17 cellular contexts compared by ENCODE assay signal in the genomic region with DNA sequence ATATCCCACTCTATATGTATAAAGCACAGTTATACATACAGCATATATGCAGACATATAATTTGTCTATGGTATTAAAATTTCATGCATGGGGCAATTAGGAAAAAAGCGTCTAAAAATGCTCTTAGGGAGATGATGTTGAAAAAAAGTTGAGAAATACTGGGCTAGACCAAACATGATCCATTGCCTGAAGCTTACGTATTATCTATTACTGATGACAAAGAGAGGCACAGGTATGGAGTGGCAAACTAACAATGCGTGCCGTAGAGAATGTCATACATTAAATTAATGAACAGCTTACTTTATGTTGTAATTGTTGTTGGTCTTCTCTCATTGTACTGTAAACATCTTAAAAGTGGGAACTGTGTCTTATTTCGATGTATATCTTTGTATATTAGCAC. TPM values are rescaled to one million over a fixed set of nuclear protein-coding genes. Genes with fewer than 3 reads are reported as not detected.
DNase-seq lines count a peak whose midpoint lies in the region; ATAC-seq, FAIRE-seq and TF ChIP-seq lines count a peak whose summit lies in the region.
"Had no signal": no experiment of that assay in that cellular context is flagged by ENCODE, and none has a peak within 500 bp of the region (broad histone marks: within the 10 kb centered on the region; RNA-seq: fewer than 3 reads in every experiment).

No MANE protein-coding gene starts in this region.

- no peak overlapping the region for H3K4me2 ChIP-seq in HepG2 (ENCODE audit: low read depth, low read length)
- H3K4me2 ChIP-seq: BLaER1 treated with 17β-estradiol and CSF1 and Interleukin-3, amounts not matched to agents 10 nM and 100 nM had no signal

- no peaks in the 10 kb centered on the region for H3K79me2 ChIP-seq in HepG2 (ENCODE audit: insufficient read depth, low read length)

- peaks cover 91% of the 10 kb centered on the region for H3K4me1 ChIP-seq in CD4-positive, alpha-beta memory T cell (ENCODE audit: insufficient read depth, low read length)
- H3K4me1 ChIP-seq in HepG2 (ENCODE audit: insufficient read depth, low read length), result no peaks in the 10 kb centered on the region

- in situ Hi-C loops in HepG2 (cut with HindIII; ENCODE audit: extremely low pct_ligation_motif_present, low pct_unique_long_range_greater_than_20kb), result no loop called here

- H3K27ac Mint-ChIP-seq in CD4-positive, alpha-beta memory T cell, result peak overlapping the region; percentile 44 to 100 (median 94)
- H3K27ac Mint-ChIP-seq in activated CD8-positive, alpha-beta T cell treated with anti-CD3 and anti-CD28 coated beads for 36 hours, result peak overlapping the region; percentile 96
- peak overlapping the region in 5 of 6 donors; percentile 31 to 88 (median 56) for H3K27ac Mint-ChIP-seq in immature natural killer cell

- TF ChIP-seq POLR2A in HepG2 (IDR thresholded peaks at IDR 0.05; ENCODE audit: insufficient read depth in 1 of 2, low read depth in 2 of 2, low read length in 2 of 2), result no peak

- no TSS peak for BruUV-seq in HepG2 (replicated peaks; lab: Mats Ljungman, UMichigan)

- peaks cover 0 to 1% (median 0%) of the 10 kb centered on the region in 8 donors for H3K9me3 Mint-ChIP-seq in CD4-positive, alpha-beta memory T cell
- no peaks in the 10 kb centered on the region for H3K9me3 Mint-ChIP-seq in activated CD8-positive, alpha-beta T cell treated with anti-CD3 and anti-CD28 coated beads for 36 hours
- H3K9me3 Mint-ChIP-seq in immature natural killer cell, result no peaks in the 10 kb centered on the region
- H3K9me3 Mint-ChIP-seq: WTC11 had no signal

- no peaks in the 10 kb centered on the region for H3K27me3 ChIP-seq in CD4-positive, alpha-beta memory T cell (ENCODE audit: insufficient read depth, low read length)
- H3K27me3 ChIP-seq in HepG2 (ENCODE audit: control insufficient read depth in 1 of 2, insufficient read depth in 2 of 2, low read length in 2 of 2), result 0 out of 5 replicates have a peak, but pooled peaks cover 0 to 3% of the 10 kb centered on the region in 2 experiments
- H3K27me3 ChIP-seq: BLaER1 treated with 17β-estradiol and CSF1 and Interleukin-3, amounts not matched to agents 10 nM and 100 nM; heart right ventricle; stomach; vagina had no signal

- intact Hi-C loops in CD4-positive, alpha-beta memory T cell (cut with micrococcal nuclease), result no loop called here
- intact Hi-C loops in activated CD8-positive, alpha-beta T cell treated with anti-CD3 and anti-CD28 coated beads for 36 hours (cut with micrococcal nuclease), result no loop called here
- intact Hi-C loops in HepG2 (cut with micrococcal nuclease; ENCODE audit: unreplicated experiment), result no loop called here

- H4K20me1 ChIP-seq in HepG2 (ENCODE audit: insufficient read depth, low read length), result no peaks in the 10 kb centered on the region

- WGBS in HepG2 (ENCODE audit: low lambda C conversion rate), result 75% methylated on average over 5 of the region's 5 CpGs

- TF ChIP-seq EP300 in HepG2 (IDR thresholded peaks at IDR 0.05; ENCODE audit: low read depth in 2 of 2, low read length in 2 of 2) (no peak), HepG2 (CRISPR knock-in tag; IDR thresholded peaks at IDR 0.05; ENCODE audit: borderline replicate concordance) (no peak)

- peaks cover 62 to 72% of the 10 kb centered on the region in 2 donors for H3K36me3 Mint-ChIP-seq in CD4-positive, alpha-beta memory T cell
- H3K36me3 Mint-ChIP-seq in activated CD8-positive, alpha-beta T cell treated with anti-CD3 and anti-CD28 coated beads for 36 hours (ENCODE audit: low read depth), result peaks cover 88% of the 10 kb centered on the region
- peaks cover 7 to 18% (median 12%) of the 10 kb centered on the region in 3 donors for H3K36me3 Mint-ChIP-seq in immature natural killer cell

- FAIRE-seq in HepG2 (lab: Jason Lieb, UNC), result no peak
- FAIRE-seq: small intestine had no signal

- H3K27me3 Mint-ChIP-seq in CD4-positive, alpha-beta memory T cell, result no peaks in the 10 kb centered on the region
- no peaks in the 10 kb centered on the region for H3K27me3 Mint-ChIP-seq in activated CD8-positive, alpha-beta T cell treated with anti-CD3 and anti-CD28 coated beads for 36 hours
- peaks cover 0 to 14% (median 2%) of the 10 kb centered on the region in 3 donors for H3K27me3 Mint-ChIP-seq in immature natural killer cell (ENCODE audit: low read depth in 3 of 3)

- TF ChIP-seq CTCF in GM12864 (IDR thresholded peaks at IDR 0.05; ENCODE audit: low read depth, low read length, missing control alignments) (no peak), HepG2 (CRISPR knock-in tag; IDR thresholded peaks at IDR 0.05) (no peak)
- no peak for TF ChIP-seq CTCF in activated CD8-positive, alpha-beta T cell treated with anti-CD3 and anti-CD28 coated beads for 36 hours (IDR thresholded peaks at IDR 0.05)

- H3K9ac ChIP-seq in HepG2 (ENCODE audit: insufficient read depth, low read depth, low read length), result no peak overlapping the region
- H3K9ac ChIP-seq: BLaER1 treated with 17β-estradiol and CSF1 and Interleukin-3, amounts not matched to agents 10 nM and 100 nM had no signal

- H3K36me3 ChIP-seq in CD4-positive, alpha-beta memory T cell (ENCODE audit: insufficient read depth, low read length), result peaks cover 22% of the 10 kb centered on the region
- no peaks in the 10 kb centered on the region for H3K36me3 ChIP-seq in HepG2 (replicated peaks in 1 of 2; ENCODE audit: control insufficient read depth in 1 of 2, insufficient read depth in 2 of 2, low read length in 2 of 2)
- H3K36me3 ChIP-seq: heart right ventricle, stomach, vagina had no signal

- no peaks in the 10 kb centered on the region for H3K9me3 ChIP-seq in CD4-positive, alpha-beta memory T cell (ENCODE audit: control insufficient read depth in 1 of 2, low read length in 2 of 2)
- no peaks in the 10 kb centered on the region for H3K9me3 ChIP-seq in HepG2 (ENCODE audit: low read length)
- H3K9me3 ChIP-seq: heart right ventricle, mucosa of descending colon, stomach, vagina had no signal

- ATAC-seq in activated CD8-positive, alpha-beta T cell treated with anti-CD3 and anti-CD28 coated beads for 36 hours, result no peak
- no peak for ATAC-seq in HepG2
- no peak for ATAC-seq in HG03342 (IDR thresholded peaks at IDR 0.05; ENCODE audit: unreplicated experiment)
- ATAC-seq: heart right ventricle, mucosa of descending colon, SK-N-SH treated with all-trans-retinoic acid at 6 μM for 48 hours, WTC11 had no signal

- DNase-seq in CD4-positive, alpha-beta memory T cell, result no peak
- no peak for DNase-seq in GM12864 (ENCODE audit: low read depth)
- peak; percentile 0 for DNase-seq in activated CD8-positive, alpha-beta T cell treated with anti-CD3 and anti-CD28 coated beads for 36 hours
- no peak for DNase-seq in immature natural killer cell
- DNase-seq in GDM1 (lab: John Stamatoyannopoulos, UW), result no peak
- no peak for DNase-seq in HepG2 (ENCODE audit: low spot score)
- DNase-seq: heart right ventricle, mucosa of descending colon, NCI-H1105, NCI-H345, small intestine, stomach had no signal

- H3K4me3 Mint-ChIP-seq in CD4-positive, alpha-beta memory T cell, result peak overlapping the region; percentile 41 to 91 (median 80)
- H3K4me3 Mint-ChIP-seq in activated CD8-positive, alpha-beta T cell treated with anti-CD3 and anti-CD28 coated beads for 36 hours, result peak overlapping the region; percentile 99
- peak overlapping the region in 2 of 5 donors; percentile 7 to 77 for H3K4me3 Mint-ChIP-seq in immature natural killer cell
- H3K4me3 Mint-ChIP-seq: WTC11 had no signal

- CTCF ChIA-PET in CD4-positive, alpha-beta memory T cell (lab: Charles Lee; ENCODE audit: partially characterized antibody), result interaction anchor here (1.1 to 2.2 kb wide), 8 partner anchors 12 to 106 kb away, joined by 4 to 7 read pairs (median 5); no protein-coding TSS in a partner anchor
- CTCF ChIA-PET in activated CD8-positive, alpha-beta T cell treated with anti-CD3 and anti-CD28 coated beads for 36 hours (lab: Charles Lee), result interaction anchor here (1.4 to 10.6 kb wide), 5 partner anchors 13 to 115 kb away, joined by 3 to 97 read pairs (median 7); no protein-coding TSS in a partner anchor
- CTCF ChIA-PET in HepG2 (lab: Yijun Ruan, JAX; ENCODE audit: low intra/inter-chr PET ratio, low total read pairs), result no interaction called here

- POLR2A ChIA-PET in CD4-positive, alpha-beta memory T cell (lab: Charles Lee; ENCODE audit: partially characterized antibody), result interaction anchor here (1.0 to 27.4 kb wide), 6 partner anchors 16 to 109 kb away, joined by 3 to 1182 read pairs (median 64); a partner anchor contains a TSS
- POLR2A ChIA-PET in activated CD8-positive, alpha-beta T cell treated with anti-CD3 and anti-CD28 coated beads for 36 hours (lab: Charles Lee), result interaction anchor here (0.6 to 13.5 kb wide), 13 partner anchors 6 to 154 kb away, joined by 3 to 447 read pairs (median 8); a partner anchor contains a TSS
- POLR2A ChIA-PET in HepG2 (lab: Yijun Ruan, JAX), result no interaction called here

- TF ChIP-seq RAD21 in HepG2 (CRISPR knock-in tag; IDR thresholded peaks at IDR 0.05), result no peak

- H3K4me1 Mint-ChIP-seq in CD4-positive, alpha-beta memory T cell, result peaks cover 65 to 91% (median 80%) of the 10 kb centered on the region in 4 donors
- H3K4me1 Mint-ChIP-seq in activated CD8-positive, alpha-beta T cell treated with anti-CD3 and anti-CD28 coated beads for 36 hours (ENCODE audit: low read depth), result peaks cover 64% of the 10 kb centered on the region
- H3K4me1 Mint-ChIP-seq in immature natural killer cell, result peaks cover 86 to 100% of the 10 kb centered on the region in 2 donors

- no peak overlapping the region for H2AFZ ChIP-seq in HepG2 (ENCODE audit: low read length)

- peak overlapping the region; percentile 62 for H3K27ac ChIP-seq in CD4-positive, alpha-beta memory T cell (ENCODE audit: low read depth, low read length)
- H3K27ac ChIP-seq in HepG2 (ENCODE audit: extremely low read length, insufficient read depth, low read length), result no peak overlapping the region
- H3K27ac ChIP-seq: BLaER1 treated with 17β-estradiol and CSF1 and Interleukin-3, amounts not matched to agents 10 nM and 100 nM; heart right ventricle had no signal

- peak overlapping the region; percentile 17 to 41 for H3K4me3 ChIP-seq in CD4-positive, alpha-beta memory T cell (ENCODE audit: low read length in 2 of 2)
- peak overlapping the region; percentile 33; the same call in 1 of the 2 replicates for H3K4me3 ChIP-seq in GM12864 (ENCODE audit: low read depth, low read length)
- no peak overlapping the region for H3K4me3 ChIP-seq in HepG2 (replicated peaks in 1 of 3; ENCODE audit: insufficient read depth in 1 of 3, low read depth in 2 of 3, low read length in 3 of 3)
- H3K4me3 ChIP-seq: BLaER1 treated with 17β-estradiol and CSF1 and Interleukin-3, amounts not matched to agents 10 nM and 100 nM; heart right ventricle; mucosa of descending colon; stomach; vagina had no signal

RNA-seq across cellular contexts. Expression of a gene that starts 13.9 kb away (rescaled TPM):
- 100 to 1,000 TPM; 198 to 200 TPM for total RNA-seq in CD4-positive, alpha-beta memory T cell
- 100 to 1,000 TPM; 266 to 486 TPM for polyA plus RNA-seq in CD4-positive, alpha-beta memory T cell
- total RNA-seq in activated CD8-positive, alpha-beta T cell treated with anti-CD3 and anti-CD28 coated beads for 36 hours, result 100 to 1,000 TPM; 121 to 126 TPM
- 10 to 100 TPM; 82.0 to 97.6 (median 97.3) TPM for polyA plus RNA-seq in immature natural killer cell
- not detected in 2 replicates for total RNA-seq in HepG2 (2016; rRNA removed; fragmentation: Illumina TruSeq; extraction: Trizol)
- total RNA-seq in HepG2 (2016; cell fraction: cytosol; rRNA removed; fragmentation: Illumina TruSeq; extraction: Trizol; ENCODE audit: low read depth), result not detected in 2 replicates
- total RNA-seq in HepG2 (2016; cell fraction: insoluble cytoplasmic fraction; rRNA removed; fragmentation: Illumina TruSeq; extraction: Trizol), result 0.06 TPM in 1 of 2 replicates, not detected in the other
- total RNA-seq in HepG2 (2016; cell fraction: membrane; rRNA removed; fragmentation: Illumina TruSeq; extraction: Trizol), result not detected in 2 replicates
- total RNA-seq in HepG2 (2016; cell fraction: nucleus; rRNA removed; fragmentation: Illumina TruSeq; extraction: Trizol), result not detected in 2 replicates
- 0.22 and 0.57 TPM in 2 replicates for polyA plus RNA-seq in HepG2 (2011; rRNA removed)
- polyA plus RNA-seq in HepG2 (2011; cell fraction: cytosol; rRNA removed), result 0.21 and 0.59 TPM in 2 replicates
- polyA plus RNA-seq in HepG2 (2011; cell fraction: nucleus; rRNA removed), result 0.38 and 0.48 TPM in 2 replicates
- polyA plus RNA-seq in HepG2 (2012), result 0.11 and 0.48 TPM in 2 replicates
- not detected in 2 replicates for polyA plus RNA-seq in HepG2 (2016; cell fraction: cytosol; fragmentation: Illumina TruSeq; extraction: Trizol; ENCODE audit: low read depth)
- 0.21 TPM in 1 of 2 replicates, not detected in the other for polyA plus RNA-seq in HepG2 (2016; cell fraction: insoluble cytoplasmic fraction; fragmentation: Illumina TruSeq; extraction: Trizol; ENCODE audit: low read depth)
- polyA plus RNA-seq in HepG2 (2016; cell fraction: membrane; fragmentation: Illumina TruSeq; extraction: Trizol; ENCODE audit: low read depth), result not detected in 2 replicates
- not detected in 2 replicates for polyA plus RNA-seq in HepG2 (2016; cell fraction: nucleus; fragmentation: Illumina TruSeq; extraction: Trizol; ENCODE audit: insufficient read depth, low read depth)
- 0.82 TPM in 1 of 2 replicates, not detected in the other for polyA minus RNA-seq in HepG2 (2011; rRNA and poly(A)+ RNA removed; ENCODE audit: low replicate concordance)
- 0.30 TPM in 1 of 2 replicates, not detected in the other for polyA minus RNA-seq in HepG2 (2011; cell fraction: cytosol; rRNA and poly(A)+ RNA removed)
- polyA minus RNA-seq in HepG2 (2011; cell fraction: nucleus; rRNA and poly(A)+ RNA removed), result 0.13 and 0.87 TPM in 2 replicates

Comparison
In these comparisons a context has a peak if more than half of its experiments do, and no peak if none do; other contexts are left out.
1. H3K4me3 ChIP-seq: peak in CD4-positive, alpha-beta memory T cell (2 of 2) and GM12864 (single experiment); none in HepG2 (0 of 3).
2. RNA of a gene that starts 13.9 kb away (total RNA-seq): 198 to 200 TPM in CD4-positive, alpha-beta memory T cell and 121 to 126 TPM in activated CD8-positive, alpha-beta T cell treated with anti-CD3 and anti-CD28 coated beads for 36 hours; 0.06 TPM in HepG2; every median in the first group is over 100 times any median in the second.
3. Peak in every context shown above with its lines, with median percentiles within 50 percentile points of each other: H3K27ac Mint-ChIP-seq.